25 cellular contexts compared by ENCODE assay signal in genomic region chr19:41930322-41930722, GRCh38. TPM values are rescaled to one million over a fixed set of nuclear protein-coding genes. Genes with fewer than 3 reads are reported as not detected.
DNase-seq lines count a peak whose midpoint lies in the region; ATAC-seq, FAIRE-seq and TF ChIP-seq lines count a peak whose summit lies in the region.
"Had no signal": no experiment of that assay in that cellular context is flagged by ENCODE, and none has a peak within 500 bp of the region (broad histone marks: within the 10 kb centered on the region; RNA-seq: fewer than 3 reads in every experiment).

No MANE protein-coding gene starts in this region.

- H3K36me3 ChIP-seq in HEK293 (ENCODE audit: control insufficient read depth in 2 of 2, insufficient read depth in 1 of 2, low read length in 2 of 2) = no peaks in the 10 kb centered on the region
- H3K36me3 ChIP-seq in GM12878 (ENCODE audit: control insufficient read depth in 2 of 2, insufficient read depth in 2 of 2, low read length in 1 of 2) = no peaks in the 10 kb centered on the region
- no peaks in the 10 kb centered on the region for H3K36me3 ChIP-seq in osteoblast (ENCODE audit: insufficient read depth, low read length)
- H3K36me3 ChIP-seq: adrenal gland, gastroesophageal sphincter, HAP-1, pancreas, sigmoid colon, SJSA1, stomach had no signal

- 44% methylated on average over 7 of the region's 7 CpGs for WGBS in GM12878 (ENCODE audit: insufficient coverage, insufficient replicate concordance, low lambda C conversion rate, missing lambda C conversion rate)

- H3K4me1 Mint-ChIP-seq in activated CD4-positive, alpha-beta memory T cell treated with anti-CD3 and anti-CD28 coated beads, Interleukin-2, amount 10 ng/mL, durations not matched to agents 7 days and 5 days = peaks cover 31% of the 10 kb centered on the region
- peaks cover 27% of the 10 kb centered on the region for H3K4me1 Mint-ChIP-seq in activated CD4-positive, alpha-beta memory T cell treated with anti-CD3 and anti-CD28 coated beads for 36 hours (ENCODE audit: low read depth)
- H3K4me1 Mint-ChIP-seq in nephron = peaks cover 19% of the 10 kb centered on the region
- H3K4me1 Mint-ChIP-seq in activated CD8-positive, alpha-beta memory T cell treated with anti-CD3 and anti-CD28 coated beads, Interleukin-2, amount 10 ng/mL, durations not matched to agents 7 days and 5 days = peaks cover 26% of the 10 kb centered on the region

- H3K36me3 Mint-ChIP-seq in activated CD4-positive, alpha-beta memory T cell treated with anti-CD3 and anti-CD28 coated beads, Interleukin-2, amount 10 ng/mL, durations not matched to agents 7 days and 5 days (ENCODE audit: low read depth) = peaks cover 4% of the 10 kb centered on the region
- H3K36me3 Mint-ChIP-seq in activated CD4-positive, alpha-beta memory T cell treated with anti-CD3 and anti-CD28 coated beads for 36 hours = no peaks in the 10 kb centered on the region
- H3K36me3 Mint-ChIP-seq in nephron (ENCODE audit: low read depth) = no peaks in the 10 kb centered on the region
- H3K36me3 Mint-ChIP-seq in activated CD8-positive, alpha-beta memory T cell treated with anti-CD3 and anti-CD28 coated beads, Interleukin-2, amount 10 ng/mL, durations not matched to agents 7 days and 5 days = no peaks in the 10 kb centered on the region

- H2AFZ ChIP-seq in GM12878 (ENCODE audit: control insufficient read depth, low read depth, low read length) (no peak overlapping the region), osteoblast (ENCODE audit: low read length) (no peak overlapping the region)
- H2AFZ ChIP-seq: PC-9 had no signal

- RAD21 ChIA-PET in GM12878 (lab: Charles Lee; ENCODE audit: unreplicated experiment) = interaction anchor here (1.0 to 1.3 kb wide), 2 partner anchors 57 to 70 kb away, joined by 3 to 5 read pairs; partner anchors contain the start of gene RPS19

- no peak for DNase-seq in activated CD4-positive, alpha-beta memory T cell treated with anti-CD3 and anti-CD28 coated beads, Interleukin-2, amount 10 ng/mL, durations not matched to agents 7 days and 5 days
- DNase-seq in activated CD4-positive, alpha-beta memory T cell treated with anti-CD3 and anti-CD28 coated beads for 36 hours = no peak
- no peak for DNase-seq in GM12878 (ENCODE audit: low read depth, low spot score)
- DNase-seq in osteoblast (ENCODE audit: insufficient read length, low spot score, missing footprints) = no peak
- DNase-seq in activated CD8-positive, alpha-beta memory T cell treated with anti-CD3 and anti-CD28 coated beads, Interleukin-2, amount 10 ng/mL, durations not matched to agents 7 days and 5 days = no peak
- no peak for DNase-seq in cardiac septum (ENCODE audit: low spot score)
- DNase-seq: activated CD4-positive, alpha-beta T cell treated with anti-CD3 and anti-CD28 coated beads for 48 hours; adrenal gland; central memory CD4-positive, alpha-beta T cell; Kasumi-1; left cardiac atrium; NCI-H1105 treated with DMSO at 0.1 percent for 48 hours; NCI-H2107; NCI-H526; pancreas; PC-9; sigmoid colon; stomach had no signal

- CTCF ChIA-PET in activated CD4-positive, alpha-beta memory T cell treated with anti-CD3 and anti-CD28 coated beads, Interleukin-2, amount 10 ng/mL, durations not matched to agents 7 days and 5 days (lab: Charles Lee) = interaction anchor here (0.6 to 1.1 kb wide), 3 partner anchors 11 to 84 kb away, joined by 3 to 4 read pairs (median 4); no protein-coding TSS in a partner anchor
- CTCF ChIA-PET in activated CD4-positive, alpha-beta memory T cell treated with anti-CD3 and anti-CD28 coated beads for 36 hours (lab: Charles Lee) = interaction anchor here (1.1 to 1.3 kb wide), 2 partner anchors 55 to 138 kb away, joined by 3 to 5 read pairs; no protein-coding TSS in a partner anchor
- CTCF ChIA-PET in HEK293 (lab: Yijun Ruan, JAX) (interaction anchor here (0.6 to 1.8 kb wide), 8 partner anchors 15 to 874 kb away, joined by 3 to 8 read pairs (median 4); no protein-coding TSS in a partner anchor), GM12878 (lab: Yijun Ruan, JAX) (interaction anchor here (1.1 to 1.3 kb wide), 3 partner anchors 45 to 137 kb away, joined by 3 to 4 read pairs (median 4); no protein-coding TSS in a partner anchor)
- CTCF ChIA-PET in activated CD8-positive, alpha-beta memory T cell treated with anti-CD3 and anti-CD28 coated beads, Interleukin-2, amount 10 ng/mL, durations not matched to agents 7 days and 5 days (lab: Charles Lee) = interaction anchor here (0.8 to 2.1 kb wide), 9 partner anchors 9 to 70 kb away, joined by 3 to 8 read pairs (median 3); partner anchors contain the start of gene RPS19

- H3K4me2 ChIP-seq in GM12878 (ENCODE audit: control insufficient read depth, insufficient read depth) = no peak overlapping the region
- H3K4me2 ChIP-seq in osteoblast (ENCODE audit: insufficient read depth, low read length) = no peak overlapping the region
- H3K4me2 ChIP-seq: PC-9 had no signal

- H3K27ac Mint-ChIP-seq in activated CD4-positive, alpha-beta memory T cell treated with anti-CD3 and anti-CD28 coated beads, Interleukin-2, amount 10 ng/mL, durations not matched to agents 7 days and 5 days = no peak overlapping the region
- H3K27ac Mint-ChIP-seq in activated CD4-positive, alpha-beta memory T cell treated with anti-CD3 and anti-CD28 coated beads for 36 hours = no peak overlapping the region
- no peak overlapping the region for H3K27ac Mint-ChIP-seq in nephron
- H3K27ac Mint-ChIP-seq in activated CD8-positive, alpha-beta memory T cell treated with anti-CD3 and anti-CD28 coated beads, Interleukin-2, amount 10 ng/mL, durations not matched to agents 7 days and 5 days = no peak overlapping the region

- H3K27me3 ChIP-seq in GM12878 (replicated peaks in 1 of 2; ENCODE audit: control insufficient read depth in 2 of 2, insufficient read depth in 2 of 2, low read length in 1 of 2) = peaks cover 11 to 16% of the 10 kb centered on the region in 2 experiments
- H3K27me3 ChIP-seq in osteoblast (ENCODE audit: insufficient read depth, low read length) = peaks cover 59% of the 10 kb centered on the region
- H3K27me3 ChIP-seq: pancreas had no signal

- BruUV-seq in GM12878 (replicated peaks; lab: Mats Ljungman, UMichigan) = no TSS peak

- no peak for FAIRE-seq in GM12878 (lab: Jason Lieb, UNC)
- FAIRE-seq: pancreas, TTC549 had no signal

- no peaks in the 10 kb centered on the region for H4K20me1 ChIP-seq in GM12878 (ENCODE audit: control insufficient read depth, insufficient read depth)
- H4K20me1 ChIP-seq in osteoblast (ENCODE audit: insufficient read depth, low read length) = peaks cover 3% of the 10 kb centered on the region

- H3K4me1 ChIP-seq in HEK293 (ENCODE audit: control insufficient read depth, insufficient read depth, low read length) (peaks cover 4% of the 10 kb centered on the region), GM12878 (ENCODE audit: control insufficient read depth, insufficient read depth, low read length) (peaks cover 23% of the 10 kb centered on the region), osteoblast (ENCODE audit: insufficient read depth, low read length) (peaks cover 13% of the 10 kb centered on the region)
- H3K4me1 ChIP-seq: HAP-1, pancreas, SJSA1 had no signal

- H3K27ac ChIP-seq in HEK293 (ENCODE audit: extremely low read depth, low read depth, low read length) = no peak overlapping the region
- no peak overlapping the region for H3K27ac ChIP-seq in GM12878 (ENCODE audit: control insufficient read depth, insufficient read depth)
- H3K27ac ChIP-seq in osteoblast (ENCODE audit: low read depth, low read length) = no peak overlapping the region
- H3K27ac ChIP-seq: adrenal gland, gastroesophageal sphincter, pancreas, PC-9, sigmoid colon, SJSA1, stomach had no signal

- no peak overlapping the region for H3K4me3 ChIP-seq in HEK293 (ENCODE audit: low read depth, low read length)
- H3K4me3 ChIP-seq in GM12878 = no peak overlapping the region
- no peak overlapping the region for H3K4me3 ChIP-seq in osteoblast (ENCODE audit: insufficient read depth, low read length)
- H3K4me3 ChIP-seq: adrenal gland, gastroesophageal sphincter, HAP-1, mucosa of descending colon, pancreas, PC-9, sigmoid colon, SJSA1, stomach had no signal

- POLR2A ChIA-PET in activated CD4-positive, alpha-beta memory T cell treated with anti-CD3 and anti-CD28 coated beads, Interleukin-2, amount 10 ng/mL, durations not matched to agents 7 days and 5 days (lab: Charles Lee) = interaction anchor here (0.8 to 1.3 kb wide), 3 partner anchors 15 to 59 kb away, joined by 3 to 5 read pairs (median 3); partner anchors contain the start of gene RABAC1
- POLR2A ChIA-PET in activated CD4-positive, alpha-beta memory T cell treated with anti-CD3 and anti-CD28 coated beads for 36 hours (lab: Charles Lee) = no interaction called here
- POLR2A ChIA-PET in HEK293 (lab: Yijun Ruan, JAX) = interaction anchor here (1.2 to 2.0 kb wide), 2 partner anchors 57 to 70 kb away, joined by 4 to 7 read pairs; partner anchors contain the start of gene RPS19
- POLR2A ChIA-PET in GM12878 (lab: Charles Lee) = interaction anchor here (0.6 to 1.6 kb wide), 3 partner anchors 10 to 57 kb away, joined by 3 read pairs; no protein-coding TSS in a partner anchor

- TF ChIP-seq RAD21 in GM12878 (IDR thresholded peaks at IDR 0.05; ENCODE audit: insufficient read depth, low read depth, low read length) = no peak

- no peak overlapping the region for H3K9ac ChIP-seq in GM12878 (ENCODE audit: control insufficient read depth, insufficient read depth, low read length)

- in situ Hi-C loops in GM12878 (cut with MboI) = loop anchor here (25.0 kb wide), 1 partner anchor 1832 kb away; the partner anchor contains the start of gene SMG9

- no peak for TF ChIP-seq CTCF in HEK293 (tag by site-specific recombination; IDR thresholded peaks at IDR 0.05)
- TF ChIP-seq CTCF in GM12878 (IDR thresholded peaks at IDR 0.05 in 2 of 3, conservative IDR thresholded peaks at IDR 0.05 in 1 of 3; ENCODE audit: control insufficient read depth in 2 of 3, extremely low read depth in 1 of 3, insufficient read depth in 1 of 3, low read depth in 3 of 3, low read length in 3 of 3) = no peak
- TF ChIP-seq CTCF in nephron (IDR thresholded peaks at IDR 0.05; ENCODE audit: unreplicated experiment in 3 of 3) = no peak
- TF ChIP-seq CTCF in osteoblast (IDR thresholded peaks at IDR 0.05; ENCODE audit: extremely low read depth, low read depth, low read length) = no peak

- ATAC-seq in GM12878 = no peak
- ATAC-seq in activated CD8-positive, alpha-beta memory T cell treated with anti-CD3 and anti-CD28 coated beads, Interleukin-2, amount 10 ng/mL, durations not matched to agents 7 days and 5 days = no peak
- ATAC-seq: gastroesophageal sphincter, left cardiac atrium, mucosa of descending colon, pancreas had no signal

- TF ChIP-seq POLR2A in GM12878 (IDR thresholded peaks at IDR 0.05; ENCODE audit: low read depth, low read length) = no peak

- H3K9me3 Mint-ChIP-seq in activated CD4-positive, alpha-beta memory T cell treated with anti-CD3 and anti-CD28 coated beads, Interleukin-2, amount 10 ng/mL, durations not matched to agents 7 days and 5 days = no peaks in the 10 kb centered on the region
- H3K9me3 Mint-ChIP-seq in activated CD4-positive, alpha-beta memory T cell treated with anti-CD3 and anti-CD28 coated beads for 36 hours = no peaks in the 10 kb centered on the region
- no peaks in the 10 kb centered on the region for H3K9me3 Mint-ChIP-seq in nephron
- H3K9me3 Mint-ChIP-seq in activated CD8-positive, alpha-beta memory T cell treated with anti-CD3 and anti-CD28 coated beads, Interleukin-2, amount 10 ng/mL, durations not matched to agents 7 days and 5 days (ENCODE audit: low read depth) = no peaks in the 10 kb centered on the region

- no peak for TF ChIP-seq EP300 in GM12878 (IDR thresholded peaks at IDR 0.05; ENCODE audit: borderline replicate concordance in 1 of 2, control insufficient read depth in 1 of 2, low read depth in 2 of 2, low read length in 2 of 2)

- intact Hi-C loops in activated CD4-positive, alpha-beta memory T cell treated with anti-CD3 and anti-CD28 coated beads for 36 hours (cut with micrococcal nuclease) = no loop called here
- intact Hi-C loops in GM12878 (cut with micrococcal nuclease; ENCODE audit: unreplicated experiment) (no loop called here), cardiac septum (cut with DNase I) (no loop called here)

- peaks cover 46% of the 10 kb centered on the region for H3K27me3 Mint-ChIP-seq in activated CD4-positive, alpha-beta memory T cell treated with anti-CD3 and anti-CD28 coated beads, Interleukin-2, amount 10 ng/mL, durations not matched to agents 7 days and 5 days
- H3K27me3 Mint-ChIP-seq in activated CD4-positive, alpha-beta memory T cell treated with anti-CD3 and anti-CD28 coated beads for 36 hours = peaks cover 1% of the 10 kb centered on the region
- H3K27me3 Mint-ChIP-seq in nephron (ENCODE audit: low read depth) = peaks cover 73% of the 10 kb centered on the region
- H3K27me3 Mint-ChIP-seq in activated CD8-positive, alpha-beta memory T cell treated with anti-CD3 and anti-CD28 coated beads, Interleukin-2, amount 10 ng/mL, durations not matched to agents 7 days and 5 days = peaks cover 37% of the 10 kb centered on the region

- SMC1A ChIA-PET in GM12878 (lab: Charles Lee; ENCODE audit: uncharacterized antibody, unreplicated experiment) = interaction anchor here (1.3 kb wide), 1 partner anchor 43 kb away, joined by 3 read pairs; no protein-coding TSS in a partner anchor

- H3K4me3 Mint-ChIP-seq in activated CD4-positive, alpha-beta memory T cell treated with anti-CD3 and anti-CD28 coated beads, Interleukin-2, amount 10 ng/mL, durations not matched to agents 7 days and 5 days = peak overlapping the region; percentile 22
- no peak overlapping the region for H3K4me3 Mint-ChIP-seq in activated CD4-positive, alpha-beta memory T cell treated with anti-CD3 and anti-CD28 coated beads for 36 hours
- H3K4me3 Mint-ChIP-seq in nephron = peak overlapping the region; percentile 58 to 67 (median 65)
- no peak overlapping the region for H3K4me3 Mint-ChIP-seq in activated CD8-positive, alpha-beta memory T cell treated with anti-CD3 and anti-CD28 coated beads, Interleukin-2, amount 10 ng/mL, durations not matched to agents 7 days and 5 days

- no peaks in the 10 kb centered on the region for H3K9me3 ChIP-seq in HEK293 (ENCODE audit: control insufficient read depth, insufficient read depth, low read depth, low read length)
- no peaks in the 10 kb centered on the region for H3K9me3 ChIP-seq in GM12878 (replicated peaks; ENCODE audit: control insufficient read depth, insufficient read depth, low read length)
- no peaks in the 10 kb centered on the region for H3K9me3 ChIP-seq in osteoblast (ENCODE audit: low read depth, low read length)
- H3K9me3 ChIP-seq: adrenal gland, gastroesophageal sphincter, HAP-1, mucosa of descending colon, pancreas, sigmoid colon, SJSA1, stomach had no signal

- H3K79me2 ChIP-seq in GM12878 (ENCODE audit: control insufficient read depth, insufficient read depth, low read length) (no peaks in the 10 kb centered on the region), osteoblast (ENCODE audit: insufficient read depth, low read length) (no peaks in the 10 kb centered on the region)

RNA-seq across cellular contexts. Expression of gene ERFL, which starts 2.1 kb away (rescaled TPM):
- 1 to 10 TPM; 1.5 to 1.7 TPM for total RNA-seq in activated CD4-positive, alpha-beta memory T cell treated with anti-CD3 and anti-CD28 coated beads, Interleukin-2, amount 10 ng/mL, durations not matched to agents 7 days and 5 days
- 1 to 10 TPM; 1.3 to 2.0 TPM for total RNA-seq in activated CD4-positive, alpha-beta memory T cell treated with anti-CD3 and anti-CD28 coated beads for 36 hours
- total RNA-seq in GM12878 (2013; cell fraction: nucleolus; rRNA removed) = 0.83 and 1.2 TPM in 2 replicates
- total RNA-seq in GM12878 (2014; rRNA removed) (0.11 TPM in 1 of 2 replicates, not detected in the other), GM12878 (2014; rRNA removed; fragmentation: Illumina TruSeq; extraction: Trizol) (not detected in 2 replicates), GM12878 (2021) (0.10 and 0.19 TPM in 2 replicates), osteoblast (under 0.01 TPM in 2 replicates), cardiac septum (not detected)
- 0.46 TPM for polyA plus RNA-seq in GM12878 (2011; ENCODE audit: low read depth)
- polyA plus RNA-seq in GM12878 (2011; rRNA removed) (0.05 TPM in 1 of 2 replicates, not detected in the other), GM12878 (2014; fragmentation: Illumina TruSeq; extraction: Trizol) (0.04 TPM in 1 of 2 replicates, not detected in the other), GM12878 (2014; fragmentation: Nextera tagmentation; extraction: Ambion mirVana) (not detected), GM12878 (2014; rRNA removed) (0.10 TPM in 1 of 2 replicates, not detected in the other), GM12878 (2016; fragmentation: Nextera tagmentation; extraction: Ambion mirVana) (not detected)
- 0.04 and 0.10 TPM in 2 replicates for polyA plus RNA-seq in GM12878 (2011; cell fraction: cytosol; rRNA removed)
- 1.2 and 1.3 TPM in 2 replicates for polyA plus RNA-seq in GM12878 (2011; cell fraction: nucleus; rRNA removed)
- polyA plus RNA-seq in GM12878 (2012) = 1.00 and 1.4 TPM in 2 replicates
- polyA minus RNA-seq in GM12878 (2011; rRNA and poly(A)+ RNA removed) = not detected in 2 replicates
- polyA minus RNA-seq in GM12878 (2011; cell fraction: cytosol; rRNA and poly(A)+ RNA removed) = not detected in 2 replicates
- 0.24 TPM in 1 of 2 replicates, not detected in the other for polyA minus RNA-seq in GM12878 (2011; cell fraction: nucleus; rRNA and poly(A)+ RNA removed)
- 1 to 10 TPM; 1.5 to 1.9 TPM for total RNA-seq in activated CD8-positive, alpha-beta memory T cell treated with anti-CD3 and anti-CD28 coated beads, Interleukin-2, amount 10 ng/mL, durations not matched to agents 7 days and 5 days
- total RNA-seq: adrenal gland, gastroesophageal sphincter, sigmoid colon, SJSA1, stomach had no signal

RNA-seq across cellular contexts. Expression of gene RABAC1, which starts 28.8 kb away (rescaled TPM):
- 100 to 1,000 TPM in 1 of 2 experiments, 10 to 100 TPM in 1; 97.2 to 105 TPM for total RNA-seq in activated CD4-positive, alpha-beta memory T cell treated with anti-CD3 and anti-CD28 coated beads, Interleukin-2, amount 10 ng/mL, durations not matched to agents 7 days and 5 days
- 10 to 100 TPM; 64.9 to 68.4 TPM for total RNA-seq in activated CD4-positive, alpha-beta memory T cell treated with anti-CD3 and anti-CD28 coated beads for 36 hours
- 9.6 and 11.0 TPM in 2 replicates for total RNA-seq in GM12878 (2013; cell fraction: nucleolus; rRNA removed)
- 90.6 and 104 TPM in 2 replicates for total RNA-seq in GM12878 (2014; rRNA removed)
- 14.1 and 15.6 TPM in 2 replicates for total RNA-seq in GM12878 (2014; rRNA removed; fragmentation: Illumina TruSeq; extraction: Trizol)
- total RNA-seq in GM12878 (2021) = 71.2 and 80.6 TPM in 2 replicates
- 57.5 TPM for polyA plus RNA-seq in GM12878 (2011; ENCODE audit: low read depth)
- polyA plus RNA-seq in GM12878 (2011; rRNA removed) = 8.3 and 15.9 TPM in 2 replicates
- 41.8 and 54.8 TPM in 2 replicates for polyA plus RNA-seq in GM12878 (2011; cell fraction: cytosol; rRNA removed)
- polyA plus RNA-seq in GM12878 (2011; cell fraction: nucleus; rRNA removed) = 25.1 and 27.7 TPM in 2 replicates
- 69.9 and 85.8 TPM in 2 replicates for polyA plus RNA-seq in GM12878 (2012)
- polyA plus RNA-seq in GM12878 (2014; fragmentation: Illumina TruSeq; extraction: Trizol) = 5.2 and 11.1 TPM in 2 replicates
- 10 to 100 TPM; 10.9 to 27.3 TPM for polyA plus RNA-seq in GM12878 (2014; fragmentation: Nextera tagmentation; extraction: Ambion mirVana)
- 115 and 118 TPM in 2 replicates for polyA plus RNA-seq in GM12878 (2014; rRNA removed)
- 10 to 100 TPM; 86.9 to 90.4 TPM for polyA plus RNA-seq in GM12878 (2016; fragmentation: Nextera tagmentation; extraction: Ambion mirVana)
- 11.8 and 16.9 TPM in 2 replicates for polyA minus RNA-seq in GM12878 (2011; rRNA and poly(A)+ RNA removed)
- polyA minus RNA-seq in GM12878 (2011; cell fraction: cytosol; rRNA and poly(A)+ RNA removed) = 4.4 and 4.8 TPM in 2 replicates
- 7.6 and 12.1 TPM in 2 replicates for polyA minus RNA-seq in GM12878 (2011; cell fraction: nucleus; rRNA and poly(A)+ RNA removed)
- total RNA-seq in osteoblast = 95.2 and 117 TPM in 2 replicates
- total RNA-seq in activated CD8-positive, alpha-beta memory T cell treated with anti-CD3 and anti-CD28 coated beads, Interleukin-2, amount 10 ng/mL, durations not matched to agents 7 days and 5 days = 10 to 100 TPM; 81.3 to 93.9 TPM
- 92.0 TPM for total RNA-seq in cardiac septum

RNA-seq across cellular contexts. Expression of gene ARHGEF1, which starts 47.3 kb away (rescaled TPM):
- 100 to 1,000 TPM; 657 TPM for total RNA-seq in activated CD4-positive, alpha-beta memory T cell treated with anti-CD3 and anti-CD28 coated beads, Interleukin-2, amount 10 ng/mL, durations not matched to agents 7 days and 5 days
- 100 to 1,000 TPM; 298 to 327 TPM for total RNA-seq in activated CD4-positive, alpha-beta memory T cell treated with anti-CD3 and anti-CD28 coated beads for 36 hours
- total RNA-seq in GM12878 (2013; cell fraction: nucleolus; rRNA removed) = 129 and 142 TPM in 2 replicates
- total RNA-seq in GM12878 (2014; rRNA removed) (63.3 and 67.8 TPM in 2 replicates), GM12878 (2014; rRNA removed; fragmentation: Illumina TruSeq; extraction: Trizol) (21.2 and 21.7 TPM in 2 replicates), GM12878 (2021) (185 and 207 TPM in 2 replicates), osteoblast (30.6 and 31.8 TPM in 2 replicates), cardiac septum (37.9 TPM)
- 58.7 TPM for polyA plus RNA-seq in GM12878 (2011; ENCODE audit: low read depth)
- polyA plus RNA-seq in GM12878 (2011; rRNA removed) (22.5 and 40.1 TPM in 2 replicates), GM12878 (2014; fragmentation: Illumina TruSeq; extraction: Trizol) (13.4 and 35.3 TPM in 2 replicates), GM12878 (2014; fragmentation: Nextera tagmentation; extraction: Ambion mirVana) (1 to 10 TPM; 1.2 to 5.9 TPM), GM12878 (2014; rRNA removed) (151 and 182 TPM in 2 replicates), GM12878 (2016; fragmentation: Nextera tagmentation; extraction: Ambion mirVana) (100 to 1,000 TPM in 1 of 2 experiments, 10 to 100 TPM in 1; 89.7 to 110 TPM)
- 52.3 and 74.7 TPM in 2 replicates for polyA plus RNA-seq in GM12878 (2011; cell fraction: cytosol; rRNA removed)
- 425 and 583 TPM in 2 replicates for polyA plus RNA-seq in GM12878 (2011; cell fraction: nucleus; rRNA removed)
- 158 and 192 TPM in 2 replicates for polyA plus RNA-seq in GM12878 (2012)
- 21.7 and 42.7 TPM in 2 replicates for polyA minus RNA-seq in GM12878 (2011; rRNA and poly(A)+ RNA removed)
- 28.9 and 30.2 TPM in 2 replicates for polyA minus RNA-seq in GM12878 (2011; cell fraction: cytosol; rRNA and poly(A)+ RNA removed)
- 40.9 and 71.2 TPM in 2 replicates for polyA minus RNA-seq in GM12878 (2011; cell fraction: nucleus; rRNA and poly(A)+ RNA removed)
- 100 to 1,000 TPM; 545 to 682 TPM for total RNA-seq in activated CD8-positive, alpha-beta memory T cell treated with anti-CD3 and anti-CD28 coated beads, Interleukin-2, amount 10 ng/mL, durations not matched to agents 7 days and 5 days

RNA-seq across cellular contexts. Expression of gene CD79A, which starts 53.2 kb away (rescaled TPM):
- total RNA-seq in activated CD4-positive, alpha-beta memory T cell treated with anti-CD3 and anti-CD28 coated beads, Interleukin-2, amount 10 ng/mL, durations not matched to agents 7 days and 5 days = under 1 TPM; 0.35 to 0.38 TPM
- 1 to 10 TPM; 1.5 to 1.6 TPM for total RNA-seq in activated CD4-positive, alpha-beta memory T cell treated with anti-CD3 and anti-CD28 coated beads for 36 hours
- total RNA-seq in GM12878 (2013; cell fraction: nucleolus; rRNA removed) = 163 and 166 TPM in 2 replicates
- 370 and 414 TPM in 2 replicates for total RNA-seq in GM12878 (2014; rRNA removed)
- 243 and 253 TPM in 2 replicates for total RNA-seq in GM12878 (2014; rRNA removed; fragmentation: Illumina TruSeq; extraction: Trizol)
- total RNA-seq in GM12878 (2021) = 357 and 368 TPM in 2 replicates
- polyA plus RNA-seq in GM12878 (2011; ENCODE audit: low read depth) = 302 TPM
- 117 and 280 TPM in 2 replicates for polyA plus RNA-seq in GM12878 (2011; rRNA removed)
- polyA plus RNA-seq in GM12878 (2011; cell fraction: cytosol; rRNA removed) = 347 and 501 TPM in 2 replicates
- polyA plus RNA-seq in GM12878 (2011; cell fraction: nucleus; rRNA removed) = 160 and 176 TPM in 2 replicates
- polyA plus RNA-seq in GM12878 (2012) = 480 and 877 TPM in 2 replicates
- 97.1 and 294 TPM in 2 replicates for polyA plus RNA-seq in GM12878 (2014; fragmentation: Illumina TruSeq; extraction: Trizol)
- polyA plus RNA-seq in GM12878 (2014; fragmentation: Nextera tagmentation; extraction: Ambion mirVana) = 10 to 100 TPM; 38.8 to 76.5 TPM
- polyA plus RNA-seq in GM12878 (2014; rRNA removed) = 400 and 502 TPM in 2 replicates
- polyA plus RNA-seq in GM12878 (2016; fragmentation: Nextera tagmentation; extraction: Ambion mirVana) = 100 to 1,000 TPM; 268 to 283 TPM
- 144 and 359 TPM in 2 replicates for polyA minus RNA-seq in GM12878 (2011; rRNA and poly(A)+ RNA removed)
- 143 and 156 TPM in 2 replicates for polyA minus RNA-seq in GM12878 (2011; cell fraction: cytosol; rRNA and poly(A)+ RNA removed)
- 66.9 and 93.6 TPM in 2 replicates for polyA minus RNA-seq in GM12878 (2011; cell fraction: nucleus; rRNA and poly(A)+ RNA removed)
- 0.36 TPM in 1 of 2 replicates, not detected in the other for total RNA-seq in osteoblast
- 1 to 10 TPM; 4.0 to 4.1 TPM for total RNA-seq in activated CD8-positive, alpha-beta memory T cell treated with anti-CD3 and anti-CD28 coated beads, Interleukin-2, amount 10 ng/mL, durations not matched to agents 7 days and 5 days
- not detected for total RNA-seq in cardiac septum
- total RNA-seq: sigmoid colon had no signal

Comparison
In these comparisons a context has a peak if more than half of its experiments do, and no peak if none do; other contexts are left out.
1. H3K4me3 Mint-ChIP-seq: peak in activated CD4-positive, alpha-beta memory T cell treated with anti-CD3 and anti-CD28 coated beads, Interleukin-2, amount 10 ng/mL, durations not matched to agents 7 days and 5 days (single experiment) and nephron (3 of 3); none in activated CD4-positive, alpha-beta memory T cell treated with anti-CD3 and anti-CD28 coated beads for 36 hours (single experiment) and activated CD8-positive, alpha-beta memory T cell treated with anti-CD3 and anti-CD28 coated beads, Interleukin-2, amount 10 ng/mL, durations not matched to agents 7 days and 5 days (single experiment).